In genomic region chr1:116268211-116268610, GRCh38 we compare ENCODE assay signal across 9 cellular contexts.
DNase-seq lines count a peak whose midpoint lies in the region; ATAC-seq and TF ChIP-seq lines count a peak whose summit lies in the region.
"Had no signal": no experiment of that assay in that cellular context is flagged by ENCODE, and none has a peak within 500 bp of the region (broad histone marks: within the 10 kb centered on the region; RNA-seq: fewer than 3 reads in every experiment).

No MANE protein-coding gene starts in this region.

- ATAC-seq in right lobe of liver = peak; percentile 68 to 83 (median 78)
- no peak for ATAC-seq in GM18907 (IDR thresholded peaks at IDR 0.05; ENCODE audit: unreplicated experiment)
- ATAC-seq in GM19455 (IDR thresholded peaks at IDR 0.05; ENCODE audit: unreplicated experiment) = no peak
- ATAC-seq: Right ventricle myocardium inferior had no signal

- H3K4me3 ChIP-seq in Karpas-422 (ENCODE audit: low read length) = no peak overlapping the region
- no peak overlapping the region for H3K4me3 ChIP-seq in adipocyte (ENCODE audit: low read length)
- H3K4me3 ChIP-seq in right lobe of liver = no peak overlapping the region

- no peaks in the 10 kb centered on the region for H3K27me3 ChIP-seq in Karpas-422 (ENCODE audit: low read length)
- peaks cover 3% of the 10 kb centered on the region for H3K27me3 ChIP-seq in adipocyte (replicated peaks; ENCODE audit: control insufficient read depth, insufficient read depth, low read length)
- H3K27me3 ChIP-seq in right lobe of liver = no peaks in the 10 kb centered on the region

- H3K36me3 ChIP-seq in Karpas-422 (ENCODE audit: insufficient read depth, low read length) (no peaks in the 10 kb centered on the region), adipocyte (ENCODE audit: control insufficient read depth, insufficient read depth, low read length, severe bottlenecking) (no peaks in the 10 kb centered on the region), right lobe of liver (no peaks in the 10 kb centered on the region)

- DNase-seq in DMS153 (lab: John Stamatoyannopoulos, UW) = peak; percentile 69
- DNase-seq in Karpas-422 = peak; percentile 65
- DNase-seq in adipocyte (ENCODE audit: low read depth) = peak; percentile 27
- peak; percentile 79 to 85 (median 81) for DNase-seq in right lobe of liver
- DNase-seq in NK-92 treated with Interleukin-12 subunit alpha and Interleukin-12 subunit beta, amount 100 ng/mL, for 24 hours (lab: John Stamatoyannopoulos, UW) = no peak
- DNase-seq in HuH-7.5 (ENCODE audit: low spot score) = no peak

- H3K27ac ChIP-seq in Karpas-422 (ENCODE audit: low read length) (no peak overlapping the region), right lobe of liver (no peak overlapping the region)

- H3K9me3 ChIP-seq in Karpas-422 (ENCODE audit: low read length) (no peaks in the 10 kb centered on the region), adipocyte (ENCODE audit: control insufficient read depth, low read length) (no peaks in the 10 kb centered on the region), right lobe of liver (no peaks in the 10 kb centered on the region)

- intact Hi-C loops in right lobe of liver (cut with DNase I) = no loop called here

- H3K4me1 ChIP-seq in Karpas-422 (ENCODE audit: low read length) (peaks cover 14% of the 10 kb centered on the region), adipocyte (ENCODE audit: control insufficient read depth, insufficient read depth, low read length) (peaks cover 3% of the 10 kb centered on the region), right lobe of liver (peaks cover 0 to 20% (median 4%) of the 10 kb centered on the region in 4 donors)

- TF ChIP-seq POLR2A in right lobe of liver (IDR thresholded peaks at IDR 0.05) = no peak

- TF ChIP-seq CTCF in right lobe of liver (IDR thresholded peaks at IDR 0.05) = no peak

- H3K79me2 ChIP-seq in Karpas-422 (ENCODE audit: low read length) = no peaks in the 10 kb centered on the region

- 23% methylated on average over 2 of the region's 2 CpGs for WGBS in right lobe of liver (ENCODE audit: insufficient coverage, low coverage, low lambda C conversion rate, missing lambda C conversion rate)

- H3K4me2 ChIP-seq in Karpas-422 (ENCODE audit: low read depth, low read length, poor library complexity, severe bottlenecking) = no peak overlapping the region

- H4K20me1 ChIP-seq in Karpas-422 (ENCODE audit: insufficient read depth, low read depth, low read length) = no peaks in the 10 kb centered on the region

- no peak overlapping the region for H2AFZ ChIP-seq in Karpas-422 (ENCODE audit: low read length)

- no peaks in the 10 kb centered on the region; the same call in 1 of the 2 replicates for H3K9me2 ChIP-seq in Karpas-422 (replicated peaks; ENCODE audit: insufficient read depth, low read length)

- no peak overlapping the region for H3K9ac ChIP-seq in Karpas-422 (ENCODE audit: low read length)
- no peak overlapping the region for H3K9ac ChIP-seq in adipocyte (ENCODE audit: low read length)

Comparison
In these comparisons a context has a peak if more than half of its experiments do, and no peak if none do; other contexts are left out.
1. DNase-seq: peak in DMS153 (single experiment), Karpas-422 (single experiment), adipocyte (single experiment) and right lobe of liver (3 of 3); none in NK-92 treated with Interleukin-12 subunit alpha and Interleukin-12 subunit beta, amount 100 ng/mL, for 24 hours (single experiment) and HuH-7.5 (single experiment).
2. ATAC-seq: peak in right lobe of liver (4 of 4); none in GM18907 (single experiment) and GM19455 (single experiment).